ENCODE assay signal across 3 cellular contexts in genomic region chr15:77025471-77025901, GRCh38.
TF ChIP-seq lines count a peak whose summit lies in the region.

No MANE protein-coding gene starts in this region.

TF ChIP-seq in SK-N-SH, 30 proteins besides CTCF, POLR2A, EP300 and RAD21 (continued from another document):
- TF ChIP-seq ZBTB33 (IDR thresholded peaks at IDR 0.05; ENCODE audit: borderline replicate concordance, low read depth) (no peak), TEAD4 (IDR thresholded peaks at IDR 0.05; ENCODE audit: borderline replicate concordance, insufficient read depth) (no peak), JUND (IDR thresholded peaks at IDR 0.05) (no peak), NFIC (IDR thresholded peaks at IDR 0.05; ENCODE audit: borderline replicate concordance) (no peak), EZH2phosphoT487 (IDR thresholded peaks at IDR 0.05; ENCODE audit: borderline replicate concordance, low read depth) (no peak), GABPA (IDR thresholded peaks at IDR 0.05; ENCODE audit: low read depth) (no peak), MXI1 (IDR thresholded peaks at IDR 0.05; ENCODE audit: low read depth, low read length) (no peak), IRF3 (IDR thresholded peaks at IDR 0.05; ENCODE audit: low read depth, low read length) (no peak), PBX3 (IDR thresholded peaks at IDR 0.05) (no peak), TCF12 (IDR thresholded peaks at IDR 0.05) (no peak)

TF ChIP-seq in SK-N-SH treated with all-trans-retinoic acid at 6 μM for 48 hours, 23 proteins besides CTCF, POLR2A, EP300 and RAD21 (continues in another document):
- TF ChIP-seq PATZ1 (CRISPR knock-in tag; IDR thresholded peaks at IDR 0.05; ENCODE audit: borderline replicate concordance), result no peak
- TF ChIP-seq ZNF70 (CRISPR knock-in tag; IDR thresholded peaks at IDR 0.05), result no peak
- no peak for TF ChIP-seq CSRNP3 (CRISPR knock-in tag; IDR thresholded peaks at IDR 0.05)
- TF ChIP-seq CREB5 (CRISPR knock-in tag; IDR thresholded peaks at IDR 0.05; ENCODE audit: low read depth), result no peak
- TF ChIP-seq BACH2 (CRISPR knock-in tag; IDR thresholded peaks at IDR 0.05; ENCODE audit: borderline replicate concordance), result no peak
- TF ChIP-seq ZFP3 (CRISPR knock-in tag; IDR thresholded peaks at IDR 0.05), result no peak
- TF ChIP-seq TOX (CRISPR knock-in tag; IDR thresholded peaks at IDR 0.05; ENCODE audit: borderline replicate concordance), result no peak
- no peak for TF ChIP-seq SNAI2 (CRISPR knock-in tag; IDR thresholded peaks at IDR 0.05)
- no peak for TF ChIP-seq ARNTL (CRISPR knock-in tag; IDR thresholded peaks at IDR 0.05; ENCODE audit: borderline replicate concordance, low read depth)
- no peak for TF ChIP-seq POU6F1 (CRISPR knock-in tag; IDR thresholded peaks at IDR 0.05; ENCODE audit: borderline replicate concordance, low read depth)
- TF ChIP-seq ESRRG (CRISPR knock-in tag; IDR thresholded peaks at IDR 0.05), result no peak
- no peak for TF ChIP-seq TSHZ2 (CRISPR knock-in tag; IDR thresholded peaks at IDR 0.05)
- no peak for TF ChIP-seq RARB (CRISPR knock-in tag; IDR thresholded peaks at IDR 0.05)
- TF ChIP-seq ZNF8 (CRISPR knock-in tag; IDR thresholded peaks at IDR 0.05), result no peak
- TF ChIP-seq GLIS3 (CRISPR knock-in tag; IDR thresholded peaks at IDR 0.05), result no peak
- no peak for TF ChIP-seq ZC3H10 (CRISPR knock-in tag; IDR thresholded peaks at IDR 0.05)
- TF ChIP-seq ISL1 (CRISPR knock-in tag; IDR thresholded peaks at IDR 0.05), result no peak
- TF ChIP-seq CSDC2 (CRISPR knock-in tag; IDR thresholded peaks at IDR 0.05), result no peak

TF ChIP-seq in WTC11, 78 proteins besides CTCF, POLR2A, EP300 and RAD21 (continued from another document):
- no peak for TF ChIP-seq ATF6 (CRISPR knock-in tag; IDR thresholded peaks at IDR 0.05)
- TF ChIP-seq ZNF532 (CRISPR knock-in tag; IDR thresholded peaks at IDR 0.05; ENCODE audit: borderline replicate concordance), result no peak
- TF ChIP-seq FOXK1 (CRISPR knock-in tag; IDR thresholded peaks at IDR 0.05), result no peak
- no peak for TF ChIP-seq FOXP1 (CRISPR knock-in tag; IDR thresholded peaks at IDR 0.05; ENCODE audit: borderline replicate concordance)
- TF ChIP-seq ZNF121 (CRISPR knock-in tag; IDR thresholded peaks at IDR 0.05), result no peak
- no peak for TF ChIP-seq MLX (CRISPR knock-in tag; IDR thresholded peaks at IDR 0.05)
- TF ChIP-seq ZNF396 (CRISPR knock-in tag; IDR thresholded peaks at IDR 0.05; ENCODE audit: borderline replicate concordance), result no peak
- no peak for TF ChIP-seq MYBL2 (CRISPR knock-in tag; IDR thresholded peaks at IDR 0.05)
- TF ChIP-seq ZBTB21 (CRISPR knock-in tag; IDR thresholded peaks at IDR 0.05; ENCODE audit: borderline replicate concordance), result no peak
- TF ChIP-seq PRRX2 (CRISPR knock-in tag; IDR thresholded peaks at IDR 0.05), result no peak
- TF ChIP-seq HMGA2 (CRISPR knock-in tag; IDR thresholded peaks at IDR 0.05), result no peak
- no peak for TF ChIP-seq OVOL2 (CRISPR knock-in tag; IDR thresholded peaks at IDR 0.05; ENCODE audit: borderline replicate concordance)
- no peak for TF ChIP-seq JAZF1 (CRISPR knock-in tag; IDR thresholded peaks at IDR 0.05)
- no peak for TF ChIP-seq SMAD4 (CRISPR knock-in tag; IDR thresholded peaks at IDR 0.05)
- TF ChIP-seq ESRRA (CRISPR knock-in tag; IDR thresholded peaks at IDR 0.05; ENCODE audit: borderline replicate concordance), result no peak
